8 cellular contexts compared by ENCODE assay signal in the genomic region with DNA sequence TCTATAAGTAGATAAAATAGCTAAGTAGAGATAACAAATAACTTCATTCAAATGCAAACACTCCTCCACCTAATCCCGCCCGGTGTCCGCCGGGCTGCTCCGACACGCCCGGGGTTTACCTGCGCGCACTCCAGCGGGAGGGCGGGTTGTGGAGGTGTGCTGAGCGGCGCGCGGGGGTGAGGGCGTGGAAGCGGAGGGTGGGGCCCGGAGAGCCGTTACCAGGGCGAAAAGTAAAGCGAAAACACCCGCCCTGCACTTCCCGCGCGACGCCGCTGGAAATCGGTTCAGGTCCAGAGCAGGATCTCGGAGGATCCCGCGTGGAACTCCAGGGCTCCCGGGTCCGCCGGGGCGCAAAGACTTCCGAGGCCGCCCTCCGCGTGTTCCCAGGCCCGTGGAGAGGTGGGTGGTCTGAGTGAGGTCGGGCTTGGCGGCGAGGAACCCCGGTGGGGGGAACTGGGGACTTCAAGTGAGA. TPM values are rescaled to one million over a fixed set of nuclear protein-coding genes. Genes with fewer than 3 reads are reported as not detected.
DNase-seq lines count a peak whose midpoint lies in the region; ATAC-seq and TF ChIP-seq lines count a peak whose summit lies in the region.

No MANE protein-coding gene starts in this region.

- peaks cover 76% of the 10 kb centered on the region for H3K27me3 Mint-ChIP-seq in T-helper 17 cell

- BruUV-seq in mammary epithelial cell (replicated peaks; lab: Mats Ljungman, UMichigan), result no TSS peak

- peak; percentile 57 for ATAC-seq in T-helper 17 cell
- ATAC-seq in GM19035 (IDR thresholded peaks at IDR 0.05; ENCODE audit: unreplicated experiment), result no peak
- ATAC-seq in HG03159 (IDR thresholded peaks at IDR 0.05; ENCODE audit: unreplicated experiment), result no peak

- H3K4me1 ChIP-seq in HAP-1 (peaks cover 44% of the 10 kb centered on the region), mammary epithelial cell (ENCODE audit: insufficient read depth, low read length) (peaks cover 24% of the 10 kb centered on the region)

- no peaks in the 10 kb centered on the region for H3K36me3 ChIP-seq in HAP-1 (replicated peaks)
- H3K36me3 ChIP-seq in mammary epithelial cell (ENCODE audit: insufficient read depth, low read length), result no peaks in the 10 kb centered on the region

- in situ Hi-C loops in HAP-1 (cut with MboI; ENCODE audit: low sequenced_read_pairs) (no loop called here), mammary epithelial cell (cut with MboI; ENCODE audit: low sequenced_read_pairs in 2 of 2) (loop anchor here in 1 of 2 donors (5.0 kb wide), 1 partner anchor 119 kb away; no protein-coding TSS in a partner anchor)

- dilution Hi-C loops in mammary epithelial cell (cut with HindIII; ENCODE audit: low sequenced_read_pairs), result loop anchor here (5.0 kb wide), 1 partner anchor 119 kb away; no protein-coding TSS in a partner anchor

- TF ChIP-seq POLR2A in lower leg skin (IDR thresholded peaks at IDR 0.05), result peak in 1 of 2 donors; percentile 46

- no peaks in the 10 kb centered on the region for H3K36me3 Mint-ChIP-seq in T-helper 17 cell (ENCODE audit: low read depth)

- no peaks in the 10 kb centered on the region for H3K9me3 ChIP-seq in HAP-1
- H3K9me3 ChIP-seq in T-helper 17 cell (ENCODE audit: control insufficient read depth, low read length, poor library complexity, severe bottlenecking), result no peaks in the 10 kb centered on the region
- H3K9me3 ChIP-seq in mammary epithelial cell (replicated peaks; ENCODE audit: insufficient read depth, low read length), result no peaks in the 10 kb centered on the region

- H3K79me2 ChIP-seq in mammary epithelial cell (ENCODE audit: insufficient read depth, low read length), result no peaks in the 10 kb centered on the region

- H3K4me1 Mint-ChIP-seq in T-helper 17 cell, result peaks cover 23% of the 10 kb centered on the region

- TF ChIP-seq CTCF in mammary epithelial cell (conservative IDR thresholded peaks at IDR 0.05 in 1 of 2, IDR thresholded peaks at IDR 0.05 in 1 of 2; ENCODE audit: extremely low read depth in 1 of 2, insufficient read depth in 1 of 2, low read depth in 1 of 2, low read length in 2 of 2) (no peak), lower leg skin (IDR thresholded peaks at IDR 0.05) (no peak)

- DNase-seq in HAP-1 (ENCODE audit: low spot score in 2 of 2) (peak; percentile 63), T-helper 17 cell (peak; percentile 47 to 56 (median 50)), mammary epithelial cell (peak; percentile 78), lower leg skin (ENCODE audit: low spot score in 2 of 2) (peak; percentile 76 to 95), pons (ENCODE audit: low spot score) (no peak)
- DNase-seq in stimulated activated CD8-positive, alpha-beta memory T cell treated with anti-CD3 and anti-CD28 coated beads, Interleukin-2, amount 100 ng/mL, for 48 hours (ENCODE audit: low read depth in 2 of 2), result peak; percentile 16 to 28

- H3K4me2 ChIP-seq in mammary epithelial cell (ENCODE audit: insufficient read depth, low read depth, low read length), result peak overlapping the region; percentile 100

- intact Hi-C loops in mammary epithelial cell (cut with micrococcal nuclease) (loop anchor here (5.0 to 10.0 kb wide), 3 partner anchors 176 to 448 kb away; a partner anchor contains a TSS), lower leg skin (cut with DNase I; ENCODE audit: low total_unique reads) (loop anchor here (5.0 kb wide), 1 partner anchor 44 kb away; no protein-coding TSS in a partner anchor)

- H3K27me3 ChIP-seq in HAP-1 (ENCODE audit: low read depth) (peaks cover 30% of the 10 kb centered on the region), mammary epithelial cell (ENCODE audit: insufficient read depth, low read length) (no peaks in the 10 kb centered on the region)

- peak overlapping the region; percentile 10 for H2AFZ ChIP-seq in mammary epithelial cell (ENCODE audit: low read depth, low read length)

- CTCF ChIA-PET in mammary epithelial cell (lab: Charles Lee; ENCODE audit: low non-redundant PET), result no interaction called here

- peak overlapping the region; percentile 94 for H3K4me3 Mint-ChIP-seq in T-helper 17 cell

- peak overlapping the region; percentile 90 for H3K27ac Mint-ChIP-seq in T-helper 17 cell

- H3K9ac ChIP-seq in mammary epithelial cell (ENCODE audit: insufficient read depth, low read length), result peak overlapping the region; percentile 95

- H3K4me3 ChIP-seq in HAP-1, result peak overlapping the region; percentile 76
- H3K4me3 ChIP-seq in mammary epithelial cell (replicated peaks in 1 of 3; ENCODE audit: insufficient read depth in 1 of 3, low read depth in 2 of 3, low read length in 3 of 3), result peak overlapping the region; percentile 61 to 76 (median 75)
- H3K4me3 ChIP-seq in lower leg skin (ENCODE audit: low read depth, poor library complexity, severe bottlenecking), result peak overlapping the region; percentile 45

- WGBS in mammary epithelial cell (ENCODE audit: low coverage, missing lambda C conversion rate), result under 1% methylated on average over 26 of the region's 44 CpGs
- 1 to 2% methylated on average over 19 to 44 of the region's 44 CpGs for WGBS in lower leg skin, 2 donors

- H4K20me1 ChIP-seq in mammary epithelial cell (ENCODE audit: insufficient read depth, low read length), result no peaks in the 10 kb centered on the region

- peak overlapping the region; percentile 89 for H3K27ac ChIP-seq in mammary epithelial cell (ENCODE audit: insufficient read depth, low read depth, low read length)

RNA-seq across cellular contexts. Expression of a gene that starts 1.8 kb away (rescaled TPM):
- total RNA-seq in T-helper 17 cell (10 to 100 TPM; 53.0 to 72.5 TPM), mammary epithelial cell (10 to 100 TPM in 1 of 2 donors, 1 to 10 TPM in 1; 3.5 to 17.8 TPM), lower leg skin (10 to 100 TPM in 3 of 4 donors, 1 to 10 TPM in 1; 8.2 to 71.6 (median 17.2) TPM)
- polyA plus RNA-seq in mammary epithelial cell, result 1.3 TPM
- polyA minus RNA-seq in mammary epithelial cell, result 2.3 TPM
